ENCODE assay signal across 1 cellular context in the genomic region with DNA sequence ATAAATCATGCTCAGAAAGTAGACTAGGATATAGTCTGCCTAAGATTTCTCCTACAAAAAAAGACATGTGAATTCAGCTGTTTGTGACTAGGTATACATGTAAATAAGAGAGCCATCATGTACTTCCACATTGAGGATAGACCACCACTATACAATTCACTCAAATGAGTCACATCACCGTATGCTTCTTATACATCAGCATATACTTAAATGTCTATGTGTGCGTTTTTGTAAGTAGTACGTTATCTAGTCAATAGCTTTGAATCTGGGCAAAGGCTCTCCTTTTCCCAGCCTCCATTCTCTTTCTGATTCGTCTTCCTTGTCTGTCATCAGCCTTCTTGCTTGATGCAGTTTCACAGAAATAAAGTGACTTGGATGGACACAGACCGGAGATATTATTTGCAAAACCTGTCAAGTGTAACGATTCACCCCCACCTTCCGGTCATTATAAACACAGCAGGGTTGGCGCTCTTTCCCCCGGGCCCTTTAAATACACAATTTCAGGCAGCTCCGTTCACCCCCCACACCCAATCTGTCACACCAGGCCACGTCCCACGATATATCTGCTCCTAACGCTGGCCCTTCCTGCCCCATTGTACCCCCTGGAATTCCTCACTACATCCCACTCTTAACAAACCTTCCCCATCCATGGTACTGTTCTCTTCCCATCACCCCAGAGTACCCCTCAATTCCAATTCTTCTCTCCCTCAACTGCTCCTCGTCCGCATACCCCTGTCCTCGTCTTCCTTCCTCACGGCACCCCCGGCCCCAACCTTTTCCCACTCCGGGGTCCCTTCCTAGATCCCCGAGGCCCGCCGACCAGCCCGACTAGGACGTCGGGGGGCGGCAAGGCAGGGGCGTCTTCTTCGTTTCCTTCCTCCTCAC.
TF ChIP-seq lines count a peak whose summit lies in the region.

No MANE protein-coding gene starts in this region.

TF ChIP-seq in HepG2, 621 proteins besides CTCF, POLR2A, EP300 and RAD21:
- TF ChIP-seq GABPA (IDR thresholded peaks at IDR 0.05; ENCODE audit: low read depth, low read length) (no peak), GABPA (CRISPR knock-in tag; IDR thresholded peaks at IDR 0.05; ENCODE audit: low read depth) (peak; percentile 50; the same call in 1 of the 2 replicates), ZNF724P (CRISPR knock-in tag; IDR thresholded peaks at IDR 0.05; ENCODE audit: borderline replicate concordance) (no peak), ZNF274 (CRISPR knock-in tag; IDR thresholded peaks at IDR 0.05) (peak; percentile 16; the same call in 1 of the 2 replicates), ZNF207 (IDR thresholded peaks at IDR 0.05; ENCODE audit: borderline replicate concordance) (no peak), ZFP36L1 (CRISPR knock-in tag; IDR thresholded peaks at IDR 0.05) (0 out of 2 replicates have a peak, but pooled peaks have one; percentile 13), ZNF781 (CRISPR knock-in tag; IDR thresholded peaks at IDR 0.05; ENCODE audit: borderline replicate concordance, not compliant biosample characterization) (peak; percentile 13), ZNF75D (CRISPR knock-in tag; IDR thresholded peaks at IDR 0.05; ENCODE audit: borderline replicate concordance) (no peak; the same call in 1 of the 2 replicates), MAFK (conservative IDR thresholded peaks at IDR 0.05 in 1 of 2, IDR thresholded peaks at IDR 0.05 in 1 of 2; ENCODE audit: low read length in 2 of 2) (peak; percentile 25 to 57; a peak in 2 of 4 replicates), U2AF2 (IDR thresholded peaks at IDR 0.05; ENCODE audit: low read depth, low read length) (no peak), TGIF2 (CRISPR knock-in tag; IDR thresholded peaks at IDR 0.05) (0 out of 2 replicates have a peak, but pooled peaks have one; percentile 41), MAFF (IDR thresholded peaks at IDR 0.05; ENCODE audit: low read depth, low read length) (peak; percentile 53; the same call in 1 of the 2 replicates), SAP130 (CRISPR knock-in tag; IDR thresholded peaks at IDR 0.05; ENCODE audit: low read depth) (peak; percentile 32), MTF2 (CRISPR knock-in tag; IDR thresholded peaks at IDR 0.05; ENCODE audit: borderline replicate concordance) (no peak), HES4 (CRISPR knock-in tag; IDR thresholded peaks at IDR 0.05; ENCODE audit: borderline replicate concordance) (peak; percentile 2; the same call in 1 of the 2 replicates), ZNF737 (CRISPR knock-in tag; IDR thresholded peaks at IDR 0.05; ENCODE audit: borderline replicate concordance) (0 out of 2 replicates have a peak, but pooled peaks have one; percentile 39), ZNF251 (CRISPR knock-in tag; IDR thresholded peaks at IDR 0.05) (no peak), STAG1 (CRISPR knock-in tag; IDR thresholded peaks at IDR 0.05) (0 out of 2 replicates have a peak, but pooled peaks have one; percentile 8)
- TF ChIP-seq, protein P1, sequence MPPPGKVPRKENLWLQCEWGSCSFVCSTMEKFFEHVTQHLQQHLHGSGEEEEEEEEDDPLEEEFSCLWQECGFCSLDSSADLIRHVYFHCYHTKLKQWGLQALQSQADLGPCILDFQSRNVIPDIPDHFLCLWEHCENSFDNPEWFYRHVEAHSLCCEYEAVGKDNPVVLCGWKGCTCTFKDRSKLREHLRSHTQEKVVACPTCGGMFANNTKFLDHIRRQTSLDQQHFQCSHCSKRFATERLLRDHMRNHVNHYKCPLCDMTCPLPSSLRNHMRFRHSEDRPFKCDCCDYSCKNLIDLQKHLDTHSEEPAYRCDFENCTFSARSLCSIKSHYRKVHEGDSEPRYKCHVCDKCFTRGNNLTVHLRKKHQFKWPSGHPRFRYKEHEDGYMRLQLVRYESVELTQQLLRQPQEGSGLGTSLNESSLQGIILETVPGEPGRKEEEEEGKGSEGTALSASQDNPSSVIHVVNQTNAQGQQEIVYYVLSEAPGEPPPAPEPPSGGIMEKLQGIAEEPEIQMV (CRISPR knock-in tag; IDR thresholded peaks at IDR 0.05; ENCODE audit: low read depth): 0 out of 2 replicates have a peak, but pooled peaks have one; percentile 1
- TF ChIP-seq, protein P2, sequence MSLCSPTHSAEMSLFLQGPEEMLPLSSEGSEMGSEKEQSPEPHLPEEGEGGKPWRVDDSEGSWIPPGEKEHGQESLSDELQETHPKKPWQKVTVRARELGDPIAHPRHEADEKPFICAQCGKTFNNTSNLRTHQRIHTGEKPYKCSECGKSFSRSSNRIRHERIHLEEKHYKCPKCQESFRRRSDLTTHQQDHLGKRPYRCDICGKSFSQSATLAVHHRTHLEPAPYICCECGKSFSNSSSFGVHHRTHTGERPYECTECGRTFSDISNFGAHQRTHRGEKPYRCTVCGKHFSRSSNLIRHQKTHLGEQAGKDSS (CRISPR knock-in tag; IDR thresholded peaks at IDR 0.05; ENCODE audit: borderline replicate concordance, low read depth): 0 out of 2 replicates have a peak, but pooled peaks have one; percentile 4
- TF ChIP-seq, protein P3, sequence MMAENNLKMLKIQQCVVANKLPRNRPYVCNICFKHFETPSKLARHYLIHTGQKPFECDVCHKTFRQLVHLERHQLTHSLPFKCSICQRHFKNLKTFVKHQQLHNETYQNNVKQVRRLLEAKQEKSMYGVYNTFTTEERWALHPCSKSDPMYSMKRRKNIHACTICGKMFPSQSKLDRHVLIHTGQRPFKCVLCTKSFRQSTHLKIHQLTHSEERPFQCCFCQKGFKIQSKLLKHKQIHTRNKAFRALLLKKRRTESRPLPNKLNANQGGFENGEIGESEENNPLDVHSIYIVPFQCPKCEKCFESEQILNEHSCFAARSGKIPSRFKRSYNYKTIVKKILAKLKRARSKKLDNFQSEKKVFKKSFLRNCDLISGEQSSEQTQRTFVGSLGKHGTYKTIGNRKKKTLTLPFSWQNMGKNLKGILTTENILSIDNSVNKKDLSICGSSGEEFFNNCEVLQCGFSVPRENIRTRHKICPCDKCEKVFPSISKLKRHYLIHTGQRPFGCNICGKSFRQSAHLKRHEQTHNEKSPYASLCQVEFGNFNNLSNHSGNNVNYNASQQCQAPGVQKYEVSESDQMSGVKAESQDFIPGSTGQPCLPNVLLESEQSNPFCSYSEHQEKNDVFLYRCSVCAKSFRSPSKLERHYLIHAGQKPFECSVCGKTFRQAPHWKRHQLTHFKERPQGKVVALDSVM (CRISPR knock-in tag; IDR thresholded peaks at IDR 0.05): peak; percentile 14; the same call in 1 of the 2 replicates
- TF ChIP-seq, protein P4, sequence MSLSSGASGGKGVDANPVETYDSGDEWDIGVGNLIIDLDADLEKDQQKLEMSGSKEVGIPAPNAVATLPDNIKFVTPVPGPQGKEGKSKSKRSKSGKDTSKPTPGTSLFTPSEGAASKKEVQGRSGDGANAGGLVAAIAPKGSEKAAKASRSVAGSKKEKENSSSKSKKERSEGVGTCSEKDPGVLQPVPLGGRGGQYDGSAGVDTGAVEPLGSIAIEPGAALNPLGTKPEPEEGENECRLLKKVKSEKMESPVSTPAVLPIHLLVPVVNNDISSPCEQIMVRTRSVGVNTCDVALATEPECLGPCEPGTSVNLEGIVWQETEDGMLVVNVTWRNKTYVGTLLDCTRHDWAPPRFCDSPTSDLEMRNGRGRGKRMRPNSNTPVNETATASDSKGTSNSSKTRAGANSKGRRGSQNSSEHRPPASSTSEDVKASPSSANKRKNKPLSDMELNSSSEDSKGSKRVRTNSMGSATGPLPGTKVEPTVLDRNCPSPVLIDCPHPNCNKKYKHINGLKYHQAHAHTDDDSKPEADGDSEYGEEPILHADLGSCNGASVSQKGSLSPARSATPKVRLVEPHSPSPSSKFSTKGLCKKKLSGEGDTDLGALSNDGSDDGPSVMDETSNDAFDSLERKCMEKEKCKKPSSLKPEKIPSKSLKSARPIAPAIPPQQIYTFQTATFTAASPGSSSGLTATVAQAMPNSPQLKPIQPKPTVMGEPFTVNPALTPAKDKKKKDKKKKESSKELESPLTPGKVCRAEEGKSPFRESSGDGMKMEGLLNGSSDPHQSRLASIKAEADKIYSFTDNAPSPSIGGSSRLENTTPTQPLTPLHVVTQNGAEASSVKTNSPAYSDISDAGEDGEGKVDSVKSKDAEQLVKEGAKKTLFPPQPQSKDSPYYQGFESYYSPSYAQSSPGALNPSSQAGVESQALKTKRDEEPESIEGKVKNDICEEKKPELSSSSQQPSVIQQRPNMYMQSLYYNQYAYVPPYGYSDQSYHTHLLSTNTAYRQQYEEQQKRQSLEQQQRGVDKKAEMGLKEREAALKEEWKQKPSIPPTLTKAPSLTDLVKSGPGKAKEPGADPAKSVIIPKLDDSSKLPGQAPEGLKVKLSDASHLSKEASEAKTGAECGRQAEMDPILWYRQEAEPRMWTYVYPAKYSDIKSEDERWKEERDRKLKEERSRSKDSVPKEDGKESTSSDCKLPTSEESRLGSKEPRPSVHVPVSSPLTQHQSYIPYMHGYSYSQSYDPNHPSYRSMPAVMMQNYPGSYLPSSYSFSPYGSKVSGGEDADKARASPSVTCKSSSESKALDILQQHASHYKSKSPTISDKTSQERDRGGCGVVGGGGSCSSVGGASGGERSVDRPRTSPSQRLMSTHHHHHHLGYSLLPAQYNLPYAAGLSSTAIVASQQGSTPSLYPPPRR (CRISPR knock-in tag; IDR thresholded peaks at IDR 0.05; ENCODE audit: borderline replicate concordance): no peak
